22 cellular contexts compared by ENCODE assay signal in genomic region chr1:84885469-84885868, GRCh38. TPM values are rescaled to one million over a fixed set of nuclear protein-coding genes. Genes with fewer than 3 reads are reported as not detected.
"Had no signal": no experiment of that assay in that cellular context is flagged by ENCODE, and none has a peak within 500 bp of the region (broad histone marks: within the 10 kb centered on the region; RNA-seq: fewer than 3 reads in every experiment).

No MANE protein-coding gene starts in this region.

- ATAC-seq: esophagus mucosa; gastroesophageal sphincter; left colon; naive thymus-derived CD4-positive, alpha-beta T cell; right lobe of liver; stimulated activated memory B cell treated with anti-CD40 and anti-IgM and Interleukin-4, amounts not matched to agents 10 μg/mL and 1 μg/mL and 100 μg/mL, for 72 hours had no signal

- H3K79me2 ChIP-seq: hepatocyte had no signal

- H3K4me3 Mint-ChIP-seq: naive thymus-derived CD4-positive, alpha-beta T cell; stimulated activated memory B cell treated with anti-CD40 and anti-IgM and Interleukin-4, amounts not matched to agents 10 μg/mL and 1 μg/mL and 100 μg/mL, for 72 hours; stimulated activated naive CD8-positive, alpha-beta T cell treated with anti-CD3 and anti-CD28 coated beads, Interleukin-15, Interleukin-2, amounts not matched to agents 100 ng/mL and 50 ng/mL, for 24 hours had no signal

- H3K27me3 Mint-ChIP-seq: stimulated activated naive CD8-positive, alpha-beta T cell treated with anti-CD3 and anti-CD28 coated beads, Interleukin-15, Interleukin-2, amounts not matched to agents 100 ng/mL and 50 ng/mL, for 24 hours had no signal

- H2AFZ ChIP-seq: hepatocyte had no signal

- H3K4me2 ChIP-seq: hepatocyte had no signal

- H3K27ac Mint-ChIP-seq: stimulated activated memory B cell treated with anti-CD40 and anti-IgM and Interleukin-4, amounts not matched to agents 10 μg/mL and 1 μg/mL and 100 μg/mL, for 72 hours; stimulated activated naive CD8-positive, alpha-beta T cell treated with anti-CD3 and anti-CD28 coated beads, Interleukin-15, Interleukin-2, amounts not matched to agents 100 ng/mL and 50 ng/mL, for 24 hours had no signal

- H3K36me3 ChIP-seq: gastroesophageal sphincter, ovary, right lobe of liver, tibial artery, upper lobe of left lung, uterus had no signal

- H3K9me3 ChIP-seq: ovary, right lobe of liver, tibial artery, upper lobe of left lung, uterus had no signal

- H3K27me3 ChIP-seq: hepatocyte, ovary, right lobe of liver, tibial artery, upper lobe of left lung, uterus had no signal

- H3K27ac ChIP-seq: dorsolateral prefrontal cortex, gastroesophageal sphincter, hepatocyte, ovary, right lobe of liver, tibial artery, upper lobe of left lung, uterus had no signal

- H3K4me1 ChIP-seq: gastroesophageal sphincter, right lobe of liver, tibial artery, upper lobe of left lung, uterus had no signal

- DNase-seq: cortex of kidney; dorsolateral prefrontal cortex; effector CD8-positive, alpha-beta T cell; glutamatergic neuron; left colon; mammary epithelial cell; naive thymus-derived CD4-positive, alpha-beta T cell; ovary; right lobe of liver; stimulated activated CD4-positive, alpha-beta T cell treated with anti-CD3 and anti-CD28 coated beads, Interleukin-4, amount 100 ng/mL, for 24 hours; tibial artery; upper lobe of left lung; uterus had no signal

- H3K4me3 ChIP-seq: dorsolateral prefrontal cortex, gastroesophageal sphincter, hepatocyte, ovary, right lobe of liver, tibial artery, upper lobe of left lung, uterus had no signal

- H3K4me1 Mint-ChIP-seq: stimulated activated memory B cell treated with anti-CD40 and anti-IgM and Interleukin-4, amounts not matched to agents 10 μg/mL and 1 μg/mL and 100 μg/mL, for 72 hours had no signal

RNA-seq across cellular contexts. Expression of gene LPAR3, which starts 7.5 kb away (rescaled TPM):
- total RNA-seq: chondrocyte, mesenteric fat pad, posterior vena cava had no signal
- polyA plus RNA-seq: neural cell had no signal
